Comparison of ENCODE assay signal across 12 cellular contexts in the genomic region with DNA sequence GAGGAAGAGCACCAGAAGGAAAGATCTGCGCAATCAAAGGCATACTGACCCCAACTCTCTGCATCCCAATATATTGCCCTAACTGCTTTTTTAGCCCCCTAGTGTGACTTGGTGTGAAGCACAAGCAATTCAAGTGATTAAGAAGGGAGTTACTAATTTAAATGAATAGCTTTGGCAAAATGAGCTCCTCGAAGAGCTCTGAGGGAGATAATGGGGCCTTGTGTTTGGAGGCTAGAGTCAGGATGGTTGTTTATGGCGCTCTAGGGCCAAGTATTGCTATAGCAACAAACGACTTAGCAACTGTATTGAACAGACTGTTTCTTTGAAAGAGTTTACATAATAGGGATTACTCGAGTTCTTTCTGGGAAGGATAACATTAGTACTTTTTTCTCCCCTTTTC. TPM values are rescaled to one million over a fixed set of nuclear protein-coding genes. Genes with fewer than 3 reads are reported as not detected.
A peak's percentile ranks its signal among the peaks of the same experiment; 100 is the strongest.
DNase-seq lines count a peak whose midpoint lies in the region; ATAC-seq and TF ChIP-seq lines count a peak whose summit lies in the region.
"Had no signal": no experiment of that assay in that cellular context is flagged by ENCODE, and none has a peak within 500 bp of the region (broad histone marks: within the 10 kb centered on the region; RNA-seq: fewer than 3 reads in every experiment).

No MANE protein-coding gene starts in this region.

- no peaks in the 10 kb centered on the region for H3K27me3 ChIP-seq in AG04450 (ENCODE audit: control insufficient read depth, insufficient read depth, low read length)
- H3K27me3 ChIP-seq: BLaER1 had no signal

- DNase-seq in AG04450 (ENCODE audit: low read depth, low spot score) = no peak
- peak; percentile 31 to 50 for DNase-seq in Kasumi-1 (lab: John Stamatoyannopoulos, UW)
- DNase-seq in cerebellum (ENCODE audit: low spot score) = peak; percentile 18
- peak; percentile 86 for DNase-seq in medulla oblongata (ENCODE audit: extremely low spot score)
- no peak for DNase-seq in 8988T
- DNase-seq in activated T-cell treated with anti-CD3 and anti-CD28 coated beads, Interleukin-2, amount 50 U/mL, for 4 hours = no peak
- DNase-seq: naive B cell had no signal

- POLR2A ChIA-PET in AG04450 (lab: Yijun Ruan, JAX) = no interaction called here

- H3K9me3 Mint-ChIP-seq in activated T-cell treated with anti-CD3 and anti-CD28 coated beads, Interleukin-2, amount 50 U/mL, for 4 hours = no peaks in the 10 kb centered on the region
- H3K9me3 Mint-ChIP-seq: activated naive CD4-positive, alpha-beta T cell treated with anti-CD3 and anti-CD28 coated beads, Interleukin-2, amount 50 U/mL, for 72 hours; naive B cell had no signal

- no peak overlapping the region for H3K4me3 Mint-ChIP-seq in activated T-cell treated with anti-CD3 and anti-CD28 coated beads, Interleukin-2, amount 50 U/mL, for 4 hours
- H3K4me3 Mint-ChIP-seq: naive B cell had no signal

- TF ChIP-seq CTCF in AG04450 (IDR thresholded peaks at IDR 0.05; ENCODE audit: low read depth, low read length) = 0 out of 2 replicates have a peak, but pooled peaks have one; percentile 6

- no peaks in the 10 kb centered on the region for H3K27me3 Mint-ChIP-seq in activated T-cell treated with anti-CD3 and anti-CD28 coated beads, Interleukin-2, amount 50 U/mL, for 4 hours (ENCODE audit: low read depth)

- no peak overlapping the region for H3K4me3 ChIP-seq in AG04450 (ENCODE audit: low read depth, low read length)
- H3K4me3 ChIP-seq: BLaER1 had no signal

- no peak overlapping the region for H3K27ac ChIP-seq in AG04450 (ENCODE audit: low read depth, low read length)
- H3K27ac ChIP-seq: BLaER1 had no signal

- ATAC-seq in GM21381 (IDR thresholded peaks at IDR 0.05; ENCODE audit: unreplicated experiment) (no peak), HG03439 (IDR thresholded peaks at IDR 0.05; ENCODE audit: unreplicated experiment) (no peak)
- ATAC-seq in activated T-cell treated with anti-CD3 and anti-CD28 coated beads, Interleukin-2, amount 50 U/mL, for 4 hours = no peak
- ATAC-seq: activated naive CD4-positive, alpha-beta T cell treated with anti-CD3 and anti-CD28 coated beads, Interleukin-2, amount 50 U/mL, for 72 hours had no signal

- no peaks in the 10 kb centered on the region for H3K9me3 ChIP-seq in AG04450 (ENCODE audit: control insufficient read depth, insufficient read depth, low read length)
- H3K9me3 ChIP-seq: BLaER1 had no signal

- H3K36me3 Mint-ChIP-seq in activated T-cell treated with anti-CD3 and anti-CD28 coated beads, Interleukin-2, amount 50 U/mL, for 4 hours (ENCODE audit: insufficient read depth) = no peaks in the 10 kb centered on the region
- H3K36me3 Mint-ChIP-seq: activated naive CD4-positive, alpha-beta T cell treated with anti-CD3 and anti-CD28 coated beads, Interleukin-2, amount 50 U/mL, for 72 hours; naive B cell had no signal

- H3K4me1 Mint-ChIP-seq in activated T-cell treated with anti-CD3 and anti-CD28 coated beads, Interleukin-2, amount 50 U/mL, for 4 hours (ENCODE audit: low read depth) = peaks cover 3% of the 10 kb centered on the region

- CTCF ChIA-PET in AG04450 (lab: Charles Lee) = interaction anchor here (0.8 to 1.4 kb wide), 2 partner anchors 48 to 121 kb away, joined by 3 to 4 read pairs; no protein-coding TSS in a partner anchor

RNA-seq across cellular contexts. Expression of gene C5orf58, which starts 11.5 kb away (rescaled TPM):
- not detected in 2 replicates for polyA plus RNA-seq in AG04450 (2011; rRNA removed)
- polyA minus RNA-seq in AG04450 (2011; rRNA and poly(A)+ RNA removed) = not detected in 2 replicates
- total RNA-seq in cerebellum = not detected
- total RNA-seq in activated T-cell treated with anti-CD3 and anti-CD28 coated beads, Interleukin-2, amount 50 U/mL, for 4 hours = not detected
- total RNA-seq: activated naive CD4-positive, alpha-beta T cell treated with anti-CD3 and anti-CD28 coated beads, Interleukin-2, amount 50 U/mL, for 72 hours; glomerular endothelial cell had no signal

Comparison
In these comparisons a context has a peak if more than half of its experiments do, and no peak if none do; other contexts are left out.
1. DNase-seq: peak in Kasumi-1 (2 of 2), cerebellum (single experiment) and medulla oblongata (single experiment); none in AG04450 (single experiment), 8988T (single experiment) and activated T-cell treated with anti-CD3 and anti-CD28 coated beads, Interleukin-2, amount 50 U/mL, for 4 hours (single experiment).